16 cellular contexts compared by ENCODE assay signal in genomic region chr11:43797866-43798265, GRCh38.
DNase-seq lines count a peak whose midpoint lies in the region; TF ChIP-seq lines count a peak whose summit lies in the region.
"Had no signal": no experiment of that assay in that cellular context is flagged by ENCODE, and none has a peak within 500 bp of the region (broad histone marks: within the 10 kb centered on the region; RNA-seq: fewer than 3 reads in every experiment).

No MANE protein-coding gene starts in this region.

- H3K27me3 ChIP-seq in neutrophil = no peaks in the 10 kb centered on the region

- no peaks in the 10 kb centered on the region for H3K36me3 ChIP-seq in neutrophil

- no peak overlapping the region for H3K4me3 ChIP-seq in LNCaP clone FGC (ENCODE audit: low read depth, low read length)
- no peak overlapping the region for H3K4me3 ChIP-seq in neutrophil (ENCODE audit: low read depth in 1 of 2, low read length in 1 of 2)
- H3K4me3 ChIP-seq: GM12878, GM23248 had no signal

- H3K27ac ChIP-seq in VCaP = peak overlapping the region; percentile 44
- peak overlapping the region; percentile 64 for H3K27ac ChIP-seq in neutrophil
- H3K27ac ChIP-seq: GM23248 had no signal

- H3K4me1 ChIP-seq in neutrophil (ENCODE audit: control insufficient read depth in 1 of 2, insufficient read depth in 1 of 2, low read depth in 1 of 2, low read length in 1 of 2) = peaks cover 14 to 32% of the 10 kb centered on the region in 2 experiments
- H3K4me1 ChIP-seq: Caco-2 had no signal

- peak; percentile 13 for DNase-seq in LNCaP clone FGC (ENCODE audit: low read depth)
- DNase-seq in glomerular visceral epithelial cell (ENCODE audit: extremely low spot score) = no peak
- DNase-seq in stimulated activated CD8-positive, alpha-beta memory T cell treated with anti-CD3 and anti-CD28 coated beads, Interleukin-4, amount 100 ng/mL, for 48 hours = no peak
- no peak for DNase-seq in activated CD8-positive, alpha-beta memory T cell treated with anti-CD3 and anti-CD28 coated beads, Interleukin-2, amount 50 U/mL, for 48 hours
- DNase-seq: C1 segment of cervical spinal cord; Caco-2; CD4-positive, alpha-beta memory T cell; DMS153; DND-41; GDM1; GM23248; H7; HCEC 1CT had no signal

- TF ChIP-seq CTCF in LNCaP clone FGC (IDR thresholded peaks at IDR 0.05; ENCODE audit: control insufficient read depth, extremely low read depth, insufficient read depth) (no peak), VCaP (conservative IDR thresholded peaks at IDR 0.05) (no peak), neutrophil (IDR thresholded peaks at IDR 0.05) (no peak)

- H3K9me3 ChIP-seq in neutrophil = no peaks in the 10 kb centered on the region
- H3K9me3 ChIP-seq: Caco-2 had no signal
